ENCODE assay signal across 1 cellular context in genomic region chr3:14548321-14548729, GRCh38.
TF ChIP-seq lines count a peak whose summit lies in the region.

No MANE protein-coding gene starts in this region.

TF ChIP-seq in HEK293T, 16 proteins besides CTCF, POLR2A, EP300 and RAD21 (continued from another document):
- TF ChIP-seq, protein P1, sequence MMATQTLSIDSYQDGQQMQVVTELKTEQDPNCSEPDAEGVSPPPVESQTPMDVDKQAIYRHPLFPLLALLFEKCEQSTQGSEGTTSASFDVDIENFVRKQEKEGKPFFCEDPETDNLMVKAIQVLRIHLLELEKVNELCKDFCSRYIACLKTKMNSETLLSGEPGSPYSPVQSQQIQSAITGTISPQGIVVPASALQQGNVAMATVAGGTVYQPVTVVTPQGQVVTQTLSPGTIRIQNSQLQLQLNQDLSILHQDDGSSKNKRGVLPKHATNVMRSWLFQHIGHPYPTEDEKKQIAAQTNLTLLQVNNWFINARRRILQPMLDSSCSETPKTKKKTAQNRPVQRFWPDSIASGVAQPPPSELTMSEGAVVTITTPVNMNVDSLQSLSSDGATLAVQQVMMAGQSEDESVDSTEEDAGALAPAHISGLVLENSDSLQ (IDR thresholded peaks at IDR 0.05), result no peak
- TF ChIP-seq LEF1 (IDR thresholded peaks at IDR 0.05; ENCODE audit: borderline replicate concordance), result no peak
- TF ChIP-seq ARNT (IDR thresholded peaks at IDR 0.05), result no peak
- no peak for TF ChIP-seq ZNF384 (IDR thresholded peaks at IDR 0.05)
- no peak for TF ChIP-seq HDGF (IDR thresholded peaks at IDR 0.05; ENCODE audit: borderline replicate concordance)
- TF ChIP-seq FOXM1 (IDR thresholded peaks at IDR 0.05; ENCODE audit: borderline replicate concordance), result no peak
- TF ChIP-seq FOXK2 (IDR thresholded peaks at IDR 0.05), result no peak
